ENCODE assay signal across 12 cellular contexts in genomic region chr13:33637978-33638743, GRCh38.
DNase-seq lines count a peak whose midpoint lies in the region; ATAC-seq, FAIRE-seq and TF ChIP-seq lines count a peak whose summit lies in the region.
"Had no signal": no experiment of that assay in that cellular context is flagged by ENCODE, and none has a peak within 500 bp of the region (broad histone marks: within the 10 kb centered on the region; RNA-seq: fewer than 3 reads in every experiment).

No MANE protein-coding gene starts in this region.

- no peak for FAIRE-seq in H54 (lab: Jason Lieb, UNC)

- DNase-seq in left ventricle myocardium inferior = no peak
- DNase-seq in left ventricle myocardium superior = no peak
- DNase-seq in adrenal gland = peak; percentile 45 to 75 (median 67)
- peak; percentile 33 for DNase-seq in glomerular visceral epithelial cell (ENCODE audit: extremely low spot score)
- no peak for DNase-seq in vagina (ENCODE audit: extremely low spot score in 2 of 2)
- no peak for DNase-seq in NCI-H1694 treated with DMSO at 0.1 percent for 48 hours (lab: John Stamatoyannopoulos, UW)
- DNase-seq in H54 (ENCODE audit: insufficient read length, low spot score) = no peak
- no peak for DNase-seq in DMS79 (lab: John Stamatoyannopoulos, UW)
- DNase-seq: activated T-cell treated with anti-CD3 and anti-CD28 coated beads, Interleukin-2, amount 50 U/mL, for 48 hours; islet precursor cell; natural killer cell had no signal

- H3K4me3 ChIP-seq in left ventricle myocardium inferior = no peak overlapping the region
- H3K4me3 ChIP-seq in adrenal gland = no peak overlapping the region
- no peak overlapping the region for H3K4me3 ChIP-seq in vagina
- H3K4me3 ChIP-seq: tibial nerve had no signal

- H3K4me1 ChIP-seq in left ventricle myocardium inferior (peaks cover 73% of the 10 kb centered on the region), adrenal gland (replicated peaks in 1 of 2) (peaks cover 32 to 55% of the 10 kb centered on the region in 2 donors), vagina (peaks cover 38% of the 10 kb centered on the region)

- TF ChIP-seq CTCF in left ventricle myocardium inferior (IDR thresholded peaks at IDR 0.05; ENCODE audit: borderline replicate concordance) (no peak), adrenal gland (IDR thresholded peaks at IDR 0.05) (no peak), vagina (IDR thresholded peaks at IDR 0.05) (no peak)

- no peaks in the 10 kb centered on the region for H3K9me3 ChIP-seq in left ventricle myocardium inferior (replicated peaks)
- no peaks in the 10 kb centered on the region for H3K9me3 ChIP-seq in adrenal gland (replicated peaks in 1 of 3)
- H3K9me3 ChIP-seq in vagina = no peaks in the 10 kb centered on the region
- H3K9me3 ChIP-seq: tibial nerve had no signal

- no peak for ATAC-seq in left ventricle myocardium superior
- ATAC-seq: natural killer cell had no signal

- TF ChIP-seq POLR2A in adrenal gland (IDR thresholded peaks at IDR 0.05) (no peak), vagina (IDR thresholded peaks at IDR 0.05) (no peak), H54 (IDR thresholded peaks at IDR 0.05; ENCODE audit: low read depth, low read length) (no peak)

- H3K27ac ChIP-seq in left ventricle myocardium inferior (replicated peaks) (peak overlapping the region; percentile 62), adrenal gland (peak overlapping the region; percentile 33 to 75 (median 72)), vagina (peak overlapping the region; percentile 55)

- H3K27me3 ChIP-seq in left ventricle myocardium inferior (ENCODE audit: low read depth) (no peaks in the 10 kb centered on the region), adrenal gland (no peaks in the 10 kb centered on the region), vagina (no peaks in the 10 kb centered on the region)
- H3K27me3 ChIP-seq: tibial nerve had no signal

- H3K36me3 ChIP-seq in left ventricle myocardium inferior (no peaks in the 10 kb centered on the region), adrenal gland (replicated peaks in 1 of 2) (no peaks in the 10 kb centered on the region), vagina (no peaks in the 10 kb centered on the region)
- H3K36me3 ChIP-seq: tibial nerve had no signal

- WGBS in adrenal gland, 4 donors = 69 to 80% (median 76%) methylated on average over 3 of the region's 3 CpGs

- intact Hi-C loops in left ventricle myocardium inferior (cut with micrococcal nuclease) (no loop called here), left ventricle myocardium superior (cut with micrococcal nuclease) (no loop called here), adrenal gland (cut with DNase I) (no loop called here), vagina (cut with DNase I) (no loop called here)

Comparison
In these comparisons a context has a peak if more than half of its experiments do, and no peak if none do; other contexts are left out.
1. DNase-seq: peak in adrenal gland (7 of 7) and glomerular visceral epithelial cell (single experiment); none in left ventricle myocardium inferior (single experiment), left ventricle myocardium superior (single experiment), vagina (0 of 2), NCI-H1694 treated with DMSO at 0.1 percent for 48 hours (single experiment), H54 (single experiment) and DMS79 (single experiment).
2. Peak in every context shown above with its lines, with median percentiles within 50 percentile points of each other: H3K27ac ChIP-seq.